In the genomic region with DNA sequence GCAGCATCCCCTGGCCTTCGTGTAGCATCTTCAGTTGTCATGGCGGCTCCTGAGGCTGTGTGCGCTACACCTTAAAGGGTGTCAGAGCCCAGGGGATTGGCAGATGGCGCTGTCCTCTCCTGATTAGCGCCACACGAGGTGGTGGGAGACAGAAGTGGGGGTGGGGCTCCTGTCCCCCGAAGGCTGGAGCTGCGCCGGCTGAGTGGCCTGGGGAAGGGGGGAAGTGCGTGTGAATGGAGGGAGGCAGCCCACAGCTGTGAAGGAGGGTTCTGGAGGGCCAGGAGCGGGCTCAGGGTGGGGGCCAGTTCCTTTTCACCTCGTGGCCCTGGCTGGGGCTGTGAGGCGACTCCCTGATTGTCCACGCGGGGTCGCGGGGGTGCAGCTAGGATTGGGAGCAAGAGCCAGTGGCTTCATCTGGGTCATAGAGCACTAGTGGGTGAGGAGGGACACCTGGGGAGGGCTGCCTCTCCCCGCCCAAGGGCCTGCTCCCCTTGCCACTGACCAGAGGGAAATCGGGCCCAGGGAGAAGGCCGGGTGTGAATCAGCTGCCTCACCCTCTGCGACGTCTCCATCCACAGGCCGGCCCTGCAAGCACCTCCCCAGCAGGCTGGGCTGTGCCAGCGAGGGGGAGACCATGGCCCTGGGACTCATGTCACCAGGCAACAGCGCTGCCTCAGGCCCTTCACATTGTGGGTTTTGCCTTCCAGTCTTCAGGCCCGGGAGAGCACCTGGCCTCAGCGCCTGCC, we compare ENCODE assay signal across 2 cellular contexts.
TF ChIP-seq lines count a peak whose summit lies in the region.

No MANE protein-coding gene starts in this region.

TF ChIP-seq in HepG2, 621 proteins besides CTCF, POLR2A, EP300 and RAD21 (continues in another document):
- TF ChIP-seq NAIF1 (CRISPR knock-in tag; IDR thresholded peaks at IDR 0.05; ENCODE audit: borderline replicate concordance) (no peak), KDM5B (CRISPR knock-in tag; IDR thresholded peaks at IDR 0.05; ENCODE audit: borderline replicate concordance) (peak; percentile 26; the same call in 1 of the 2 replicates), ZNF687 (CRISPR knock-in tag; IDR thresholded peaks at IDR 0.05) (peak; percentile 15; the same call in 1 of the 2 replicates), KLF15 (CRISPR knock-in tag; IDR thresholded peaks at IDR 0.05; ENCODE audit: borderline replicate concordance) (no peak), ZNF326 (CRISPR knock-in tag; IDR thresholded peaks at IDR 0.05; ENCODE audit: borderline replicate concordance) (no peak), HIVEP1 (CRISPR knock-in tag; IDR thresholded peaks at IDR 0.05) (no peak), ZFX (CRISPR knock-in tag; IDR thresholded peaks at IDR 0.05; ENCODE audit: low read depth) (no peak), RELA (CRISPR knock-in tag; IDR thresholded peaks at IDR 0.05) (no peak), ZMAT3 (CRISPR knock-in tag; conservative IDR thresholded peaks at IDR 0.05) (no peak), HOXA9 (CRISPR knock-in tag; IDR thresholded peaks at IDR 0.05; ENCODE audit: borderline replicate concordance) (no peak), RFXANK (CRISPR knock-in tag; IDR thresholded peaks at IDR 0.05) (no peak), KDM1A (CRISPR knock-in tag; IDR thresholded peaks at IDR 0.05) (no peak), ZMAT5 (CRISPR knock-in tag; IDR thresholded peaks at IDR 0.05; ENCODE audit: borderline replicate concordance, low read depth) (no peak), NCOR1 (IDR thresholded peaks at IDR 0.05; ENCODE audit: borderline replicate concordance, low read length) (no peak), ZBTB33 (CRISPR knock-in tag; IDR thresholded peaks at IDR 0.05) (peak; percentile 97), ZNF83 (CRISPR knock-in tag; IDR thresholded peaks at IDR 0.05; ENCODE audit: borderline replicate concordance) (no peak), ZNF674 (CRISPR knock-in tag; IDR thresholded peaks at IDR 0.05; ENCODE audit: low read depth) (no peak), GABPA (IDR thresholded peaks at IDR 0.05; ENCODE audit: low read depth, low read length) (no peak), GABPA (CRISPR knock-in tag; IDR thresholded peaks at IDR 0.05; ENCODE audit: low read depth) (no peak), RFX3 (CRISPR knock-in tag; IDR thresholded peaks at IDR 0.05) (no peak)
- TF ChIP-seq, protein P1, sequence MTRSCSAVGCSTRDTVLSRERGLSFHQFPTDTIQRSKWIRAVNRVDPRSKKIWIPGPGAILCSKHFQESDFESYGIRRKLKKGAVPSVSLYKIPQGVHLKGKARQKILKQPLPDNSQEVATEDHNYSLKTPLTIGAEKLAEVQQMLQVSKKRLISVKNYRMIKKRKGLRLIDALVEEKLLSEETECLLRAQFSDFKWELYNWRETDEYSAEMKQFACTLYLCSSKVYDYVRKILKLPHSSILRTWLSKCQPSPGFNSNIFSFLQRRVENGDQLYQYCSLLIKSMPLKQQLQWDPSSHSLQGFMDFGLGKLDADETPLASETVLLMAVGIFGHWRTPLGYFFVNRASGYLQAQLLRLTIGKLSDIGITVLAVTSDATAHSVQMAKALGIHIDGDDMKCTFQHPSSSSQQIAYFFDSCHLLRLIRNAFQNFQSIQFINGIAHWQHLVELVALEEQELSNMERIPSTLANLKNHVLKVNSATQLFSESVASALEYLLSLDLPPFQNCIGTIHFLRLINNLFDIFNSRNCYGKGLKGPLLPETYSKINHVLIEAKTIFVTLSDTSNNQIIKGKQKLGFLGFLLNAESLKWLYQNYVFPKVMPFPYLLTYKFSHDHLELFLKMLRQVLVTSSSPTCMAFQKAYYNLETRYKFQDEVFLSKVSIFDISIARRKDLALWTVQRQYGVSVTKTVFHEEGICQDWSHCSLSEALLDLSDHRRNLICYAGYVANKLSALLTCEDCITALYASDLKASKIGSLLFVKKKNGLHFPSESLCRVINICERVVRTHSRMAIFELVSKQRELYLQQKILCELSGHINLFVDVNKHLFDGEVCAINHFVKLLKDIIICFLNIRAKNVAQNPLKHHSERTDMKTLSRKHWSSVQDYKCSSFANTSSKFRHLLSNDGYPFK (CRISPR knock-in tag; IDR thresholded peaks at IDR 0.05; ENCODE audit: borderline replicate concordance), result no peak

TF ChIP-seq in GM12878, 131 proteins besides CTCF, POLR2A, EP300 and RAD21:
- no peak for TF ChIP-seq BMI1 (IDR thresholded peaks at IDR 0.05; ENCODE audit: borderline replicate concordance)
- no peak for TF ChIP-seq RBBP5 (conservative IDR thresholded peaks at IDR 0.05)
- TF ChIP-seq ZBTB33 (IDR thresholded peaks at IDR 0.05), result peak; percentile 64; the same call in 1 of the 2 replicates
- TF ChIP-seq CEBPZ (IDR thresholded peaks at IDR 0.05; ENCODE audit: low read depth, low read length), result no peak
- no peak for TF ChIP-seq ZNF217 (IDR thresholded peaks at IDR 0.05)
- TF ChIP-seq SIN3A (IDR thresholded peaks at IDR 0.05; ENCODE audit: low read depth, low read length), result no peak
TF ChIP-seq in GM12878: peak in this region for 1.
